ENCODE assay signal across 9 cellular contexts in the genomic region with DNA sequence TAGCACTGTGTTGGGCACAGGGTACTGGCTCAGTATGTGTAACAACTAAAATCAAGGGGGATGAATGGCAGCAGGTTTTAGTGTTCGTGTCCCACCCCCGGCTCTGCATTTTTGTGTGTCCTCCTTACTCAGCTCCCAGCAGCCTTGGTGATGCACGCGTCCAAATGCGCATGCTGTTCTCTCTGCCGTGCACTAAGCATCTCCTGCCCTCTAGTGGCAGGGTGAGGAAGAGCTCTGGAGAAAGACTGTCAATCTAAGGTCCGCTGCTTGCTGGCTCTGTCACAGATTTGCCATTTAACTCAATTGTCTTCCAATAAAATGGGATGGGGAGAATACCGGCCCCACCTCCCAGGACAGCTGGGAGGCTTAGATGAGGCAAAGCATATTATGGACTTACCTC.
DNase-seq lines count a peak whose midpoint lies in the region; ATAC-seq, FAIRE-seq and TF ChIP-seq lines count a peak whose summit lies in the region.
"Had no signal": no experiment of that assay in that cellular context is flagged by ENCODE, and none has a peak within 500 bp of the region (broad histone marks: within the 10 kb centered on the region; RNA-seq: fewer than 3 reads in every experiment).

No MANE protein-coding gene starts in this region.

- POLR2A ChIA-PET in activated CD4-positive, alpha-beta memory T cell treated with anti-CD3 and anti-CD28 coated beads, Interleukin-2, amount 10 ng/mL, durations not matched to agents 7 days and 5 days (lab: Charles Lee), result interaction anchor here (0.5 to 1.7 kb wide), 4 partner anchors 11 to 151 kb away, joined by 3 to 6 read pairs (median 4); no protein-coding TSS in a partner anchor

- H3K9me3 ChIP-seq in liver (ENCODE audit: control insufficient read depth in 4 of 4, low read length in 3 of 4), result peaks cover 0 to 2% (median 0%) of the 10 kb centered on the region in 4 donors

- no peaks in the 10 kb centered on the region for H3K36me3 Mint-ChIP-seq in activated CD4-positive, alpha-beta memory T cell treated with anti-CD3 and anti-CD28 coated beads, Interleukin-2, amount 10 ng/mL, durations not matched to agents 7 days and 5 days (ENCODE audit: low read depth)

- H3K27me3 Mint-ChIP-seq in activated CD4-positive, alpha-beta memory T cell treated with anti-CD3 and anti-CD28 coated beads, Interleukin-2, amount 10 ng/mL, durations not matched to agents 7 days and 5 days, result peaks cover 23% of the 10 kb centered on the region

- TF ChIP-seq CTCF in liver (IDR thresholded peaks at IDR 0.05; ENCODE audit: low read depth, low read length, missing input control), result peak; percentile 65

- no peak for FAIRE-seq in H54 (lab: Jason Lieb, UNC)

- H3K36me3 ChIP-seq in liver (ENCODE audit: control insufficient read depth in 4 of 4, insufficient read depth in 3 of 4, low read depth in 1 of 4, low read length in 3 of 4), result no peaks in the 10 kb centered on the region

- CTCF ChIA-PET in activated CD4-positive, alpha-beta memory T cell treated with anti-CD3 and anti-CD28 coated beads, Interleukin-2, amount 10 ng/mL, durations not matched to agents 7 days and 5 days (lab: Charles Lee), result interaction anchor here (0.6 to 14.4 kb wide), 35 partner anchors 10 to 1473 kb away, joined by 3 to 341 read pairs (median 4); a partner anchor contains a TSS

- peaks cover 3% of the 10 kb centered on the region for H3K9me3 Mint-ChIP-seq in activated CD4-positive, alpha-beta memory T cell treated with anti-CD3 and anti-CD28 coated beads, Interleukin-2, amount 10 ng/mL, durations not matched to agents 7 days and 5 days

- H3K4me3 Mint-ChIP-seq in activated CD4-positive, alpha-beta memory T cell treated with anti-CD3 and anti-CD28 coated beads, Interleukin-2, amount 10 ng/mL, durations not matched to agents 7 days and 5 days, result no peak overlapping the region

- ATAC-seq in HG02588 (IDR thresholded peaks at IDR 0.05; ENCODE audit: unreplicated experiment) (no peak), GM19452 (IDR thresholded peaks at IDR 0.05; ENCODE audit: unreplicated experiment) (no peak)
- ATAC-seq: Panc1 had no signal

- DNase-seq in COLO668 (lab: John Stamatoyannopoulos, UW; ENCODE audit: unreplicated experiment) (peak; percentile 36), H54 (ENCODE audit: insufficient read length, low spot score) (peak; percentile 39), NCI-H146 (lab: John Stamatoyannopoulos, UW) (no peak), epidermal melanocyte (ENCODE audit: insufficient read length, low spot score) (no peak)
- peak; percentile 47 for DNase-seq in activated CD4-positive, alpha-beta memory T cell treated with anti-CD3 and anti-CD28 coated beads, Interleukin-2, amount 10 ng/mL, durations not matched to agents 7 days and 5 days

- peak; percentile 64 to 66 for TF ChIP-seq RAD21 in liver (IDR thresholded peaks at IDR 0.05)

- H3K4me1 ChIP-seq in liver (ENCODE audit: control insufficient read depth in 4 of 4, insufficient read depth in 4 of 4, low read length in 3 of 4), result no peaks in the 10 kb centered on the region

- H3K9ac ChIP-seq in liver (ENCODE audit: low read depth in 1 of 2, low read length in 2 of 2), result no peak overlapping the region

- no peak overlapping the region for H3K4me3 ChIP-seq in liver (ENCODE audit: low read depth in 1 of 3, low read length in 3 of 3)

- WGBS in liver, result 64% methylated on average over 8 of the region's 8 CpGs

- H3K27me3 ChIP-seq in liver (ENCODE audit: control insufficient read depth in 4 of 4, insufficient read depth in 4 of 4, low read length in 3 of 4), result no peaks in the 10 kb centered on the region

- H3K27ac ChIP-seq in liver (ENCODE audit: low read depth in 1 of 2, low read length in 2 of 2), result no peak overlapping the region

- H3K27ac Mint-ChIP-seq in activated CD4-positive, alpha-beta memory T cell treated with anti-CD3 and anti-CD28 coated beads, Interleukin-2, amount 10 ng/mL, durations not matched to agents 7 days and 5 days, result no peak overlapping the region

- peaks cover 2% of the 10 kb centered on the region for H3K4me1 Mint-ChIP-seq in activated CD4-positive, alpha-beta memory T cell treated with anti-CD3 and anti-CD28 coated beads, Interleukin-2, amount 10 ng/mL, durations not matched to agents 7 days and 5 days

- no peak for TF ChIP-seq POLR2A in H54 (IDR thresholded peaks at IDR 0.05; ENCODE audit: low read depth, low read length)

TF ChIP-seq in liver, 16 proteins besides CTCF, POLR2A, EP300 and RAD21:
- TF ChIP-seq HNF4G (IDR thresholded peaks at IDR 0.05), result no peak
- no peak for TF ChIP-seq NR2F2 (IDR thresholded peaks at IDR 0.05)
- TF ChIP-seq, protein P1, sequence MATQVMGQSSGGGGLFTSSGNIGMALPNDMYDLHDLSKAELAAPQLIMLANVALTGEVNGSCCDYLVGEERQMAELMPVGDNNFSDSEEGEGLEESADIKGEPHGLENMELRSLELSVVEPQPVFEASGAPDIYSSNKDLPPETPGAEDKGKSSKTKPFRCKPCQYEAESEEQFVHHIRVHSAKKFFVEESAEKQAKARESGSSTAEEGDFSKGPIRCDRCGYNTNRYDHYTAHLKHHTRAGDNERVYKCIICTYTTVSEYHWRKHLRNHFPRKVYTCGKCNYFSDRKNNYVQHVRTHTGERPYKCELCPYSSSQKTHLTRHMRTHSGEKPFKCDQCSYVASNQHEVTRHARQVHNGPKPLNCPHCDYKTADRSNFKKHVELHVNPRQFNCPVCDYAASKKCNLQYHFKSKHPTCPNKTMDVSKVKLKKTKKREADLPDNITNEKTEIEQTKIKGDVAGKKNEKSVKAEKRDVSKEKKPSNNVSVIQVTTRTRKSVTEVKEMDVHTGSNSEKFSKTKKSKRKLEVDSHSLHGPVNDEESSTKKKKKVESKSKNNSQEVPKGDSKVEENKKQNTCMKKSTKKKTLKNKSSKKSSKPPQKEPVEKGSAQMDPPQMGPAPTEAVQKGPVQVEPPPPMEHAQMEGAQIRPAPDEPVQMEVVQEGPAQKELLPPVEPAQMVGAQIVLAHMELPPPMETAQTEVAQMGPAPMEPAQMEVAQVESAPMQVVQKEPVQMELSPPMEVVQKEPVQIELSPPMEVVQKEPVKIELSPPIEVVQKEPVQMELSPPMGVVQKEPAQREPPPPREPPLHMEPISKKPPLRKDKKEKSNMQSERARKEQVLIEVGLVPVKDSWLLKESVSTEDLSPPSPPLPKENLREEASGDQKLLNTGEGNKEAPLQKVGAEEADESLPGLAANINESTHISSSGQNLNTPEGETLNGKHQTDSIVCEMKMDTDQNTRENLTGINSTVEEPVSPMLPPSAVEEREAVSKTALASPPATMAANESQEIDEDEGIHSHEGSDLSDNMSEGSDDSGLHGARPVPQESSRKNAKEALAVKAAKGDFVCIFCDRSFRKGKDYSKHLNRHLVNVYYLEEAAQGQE (IDR thresholded peaks at IDR 0.05), result no peak
- no peak for TF ChIP-seq FOXA2 (IDR thresholded peaks at IDR 0.05)
- no peak for TF ChIP-seq GABPA (IDR thresholded peaks at IDR 0.05 in 1 of 2, conservative IDR thresholded peaks at IDR 0.05 in 1 of 2)
- TF ChIP-seq, protein P2, sequence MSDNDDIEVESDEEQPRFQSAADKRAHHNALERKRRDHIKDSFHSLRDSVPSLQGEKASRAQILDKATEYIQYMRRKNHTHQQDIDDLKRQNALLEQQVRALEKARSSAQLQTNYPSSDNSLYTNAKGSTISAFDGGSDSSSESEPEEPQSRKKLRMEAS (IDR thresholded peaks at IDR 0.05), result no peak
- no peak for TF ChIP-seq HNF4A (conservative IDR thresholded peaks at IDR 0.05)
- TF ChIP-seq, protein P3, sequence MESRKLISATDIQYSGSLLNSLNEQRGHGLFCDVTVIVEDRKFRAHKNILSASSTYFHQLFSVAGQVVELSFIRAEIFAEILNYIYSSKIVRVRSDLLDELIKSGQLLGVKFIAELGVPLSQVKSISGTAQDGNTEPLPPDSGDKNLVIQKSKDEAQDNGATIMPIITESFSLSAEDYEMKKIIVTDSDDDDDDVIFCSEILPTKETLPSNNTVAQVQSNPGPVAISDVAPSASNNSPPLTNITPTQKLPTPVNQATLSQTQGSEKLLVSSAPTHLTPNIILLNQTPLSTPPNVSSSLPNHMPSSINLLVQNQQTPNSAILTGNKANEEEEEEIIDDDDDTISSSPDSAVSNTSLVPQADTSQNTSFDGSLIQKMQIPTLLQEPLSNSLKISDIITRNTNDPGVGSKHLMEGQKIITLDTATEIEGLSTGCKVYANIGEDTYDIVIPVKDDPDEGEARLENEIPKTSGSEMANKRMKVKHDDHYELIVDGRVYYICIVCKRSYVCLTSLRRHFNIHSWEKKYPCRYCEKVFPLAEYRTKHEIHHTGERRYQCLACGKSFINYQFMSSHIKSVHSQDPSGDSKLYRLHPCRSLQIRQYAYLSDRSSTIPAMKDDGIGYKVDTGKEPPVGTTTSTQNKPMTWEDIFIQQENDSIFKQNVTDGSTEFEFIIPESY (IDR thresholded peaks at IDR 0.05), result no peak
- TF ChIP-seq EGR1 (IDR thresholded peaks at IDR 0.05; ENCODE audit: low read depth in 2 of 2), result no peak
- no peak for TF ChIP-seq JUND (IDR thresholded peaks at IDR 0.05)
- TF ChIP-seq SP1 (IDR thresholded peaks at IDR 0.05), result no peak
- TF ChIP-seq FOXA1 (IDR thresholded peaks at IDR 0.05), result no peak
- no peak for TF ChIP-seq RXRA (IDR thresholded peaks at IDR 0.05)
- TF ChIP-seq YY1 (IDR thresholded peaks at IDR 0.05), result no peak
- TF ChIP-seq TAF1 (conservative IDR thresholded peaks at IDR 0.05), result no peak
- TF ChIP-seq, protein P4, sequence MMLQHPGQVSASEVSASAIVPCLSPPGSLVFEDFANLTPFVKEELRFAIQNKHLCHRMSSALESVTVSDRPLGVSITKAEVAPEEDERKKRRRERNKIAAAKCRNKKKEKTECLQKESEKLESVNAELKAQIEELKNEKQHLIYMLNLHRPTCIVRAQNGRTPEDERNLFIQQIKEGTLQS (IDR thresholded peaks at IDR 0.05), result no peak

Comparison
In these comparisons a context has a peak if more than half of its experiments do, and no peak if none do; other contexts are left out.
1. DNase-seq: peak in COLO668 (single experiment), H54 (single experiment) and activated CD4-positive, alpha-beta memory T cell treated with anti-CD3 and anti-CD28 coated beads, Interleukin-2, amount 10 ng/mL, durations not matched to agents 7 days and 5 days (single experiment); none in NCI-H146 (single experiment) and epidermal melanocyte (single experiment).